Comparison of ENCODE assay signal across 29 cellular contexts in genomic region chr2:159402790-159403189, GRCh38.
"Had no signal": no experiment of that assay in that cellular context is flagged by ENCODE, and none has a peak within 500 bp of the region (broad histone marks: within the 10 kb centered on the region; RNA-seq: fewer than 3 reads in every experiment).

No MANE protein-coding gene starts in this region.

- H3K9me3 ChIP-seq: esophagus squamous epithelium, gastrocnemius medialis, heart right ventricle, left lung, lower lobe of right lung had no signal

- H3K27me3 Mint-ChIP-seq: naive thymus-derived CD4-positive, alpha-beta T cell had no signal

- H3K4me3 Mint-ChIP-seq: endodermal cell; naive thymus-derived CD4-positive, alpha-beta T cell had no signal

- FAIRE-seq: colon, endometrium, kidney had no signal

- H3K27ac Mint-ChIP-seq: endodermal cell; naive thymus-derived CD4-positive, alpha-beta T cell had no signal

- H3K27ac ChIP-seq: coronary artery, dorsolateral prefrontal cortex, epithelial cell of prostate, esophagus squamous epithelium, gastrocnemius medialis, heart right ventricle, left lung, lower lobe of right lung had no signal

- H3K4me1 Mint-ChIP-seq: naive thymus-derived CD4-positive, alpha-beta T cell had no signal

- ATAC-seq: esophagus mucosa; gastrocnemius medialis; heart right ventricle; left colon; left lung; left ventricle myocardium superior; lower lobe of right lung; naive thymus-derived CD4-positive, alpha-beta T cell had no signal

- H3K9me3 Mint-ChIP-seq: naive thymus-derived CD4-positive, alpha-beta T cell had no signal

- H3K4me3 ChIP-seq: coronary artery, dorsolateral prefrontal cortex, esophagus squamous epithelium, gastrocnemius medialis, heart right ventricle, left lung, lower lobe of right lung had no signal

- H3K4me1 ChIP-seq: gastrocnemius medialis, left lung, lower lobe of right lung had no signal

- DNase-seq: dermis blood vessel endothelial cell; dorsolateral prefrontal cortex; effector CD4-positive, alpha-beta T cell; effector memory CD4-positive, alpha-beta T cell; endodermal cell; erythroblast; esophagus squamous epithelium; foreskin fibroblast; foreskin melanocyte; gastrocnemius medialis; glutamatergic neuron; head of caudate nucleus; heart right ventricle; hippocampal formation; islet precursor cell; kidney; kidney glomerular epithelial cell; left colon; left lung; left ventricle myocardium superior; lower lobe of right lung; mesenchymal stem cell; midbrain; naive thymus-derived CD4-positive, alpha-beta T cell had no signal

- H3K27me3 ChIP-seq: dorsolateral prefrontal cortex, esophagus squamous epithelium, gastrocnemius medialis, heart right ventricle, left lung had no signal
